ENCODE assay signal across 1 cellular context in the genomic region with DNA sequence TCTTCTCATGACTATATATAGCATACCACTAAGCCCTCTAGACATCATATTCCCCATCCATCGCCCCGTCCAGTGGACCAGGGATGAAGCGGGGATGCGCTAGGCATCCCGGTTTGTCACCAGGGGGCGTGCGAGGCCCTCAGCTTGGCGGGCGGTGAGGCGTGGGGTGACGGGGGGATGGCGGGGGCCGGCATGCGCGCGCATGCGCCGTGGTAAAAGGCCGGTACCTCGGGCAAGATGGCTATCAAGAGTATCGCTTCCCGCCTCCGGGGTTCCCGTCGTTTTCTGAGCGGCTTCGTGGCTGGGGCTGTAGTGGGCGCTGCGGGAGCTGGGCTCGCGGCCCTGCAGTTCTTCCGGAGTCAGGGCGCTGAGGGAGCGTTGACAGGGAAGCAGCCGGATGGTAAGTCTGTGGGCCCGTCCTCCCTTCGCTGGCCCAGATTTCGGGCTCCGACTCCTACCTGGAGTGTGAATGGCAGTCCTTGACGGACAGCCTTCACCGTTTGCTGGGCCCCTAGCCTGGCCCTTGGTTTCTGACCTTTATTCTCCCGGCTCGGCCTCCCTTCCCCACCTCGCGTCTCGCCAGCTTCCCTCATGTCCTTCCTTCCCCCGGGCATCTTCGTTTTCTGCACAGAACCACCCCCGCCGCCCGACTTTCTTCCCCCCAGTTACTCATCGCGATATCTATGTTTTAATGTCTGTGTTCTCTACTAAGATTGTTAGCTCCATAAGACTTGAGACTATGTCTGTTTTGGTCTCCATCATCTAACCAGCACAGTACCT.
A peak's percentile ranks its signal among the peaks of the same experiment; 100 is the strongest.
TF ChIP-seq lines count a peak whose summit lies in the region.

A gene with protein sequence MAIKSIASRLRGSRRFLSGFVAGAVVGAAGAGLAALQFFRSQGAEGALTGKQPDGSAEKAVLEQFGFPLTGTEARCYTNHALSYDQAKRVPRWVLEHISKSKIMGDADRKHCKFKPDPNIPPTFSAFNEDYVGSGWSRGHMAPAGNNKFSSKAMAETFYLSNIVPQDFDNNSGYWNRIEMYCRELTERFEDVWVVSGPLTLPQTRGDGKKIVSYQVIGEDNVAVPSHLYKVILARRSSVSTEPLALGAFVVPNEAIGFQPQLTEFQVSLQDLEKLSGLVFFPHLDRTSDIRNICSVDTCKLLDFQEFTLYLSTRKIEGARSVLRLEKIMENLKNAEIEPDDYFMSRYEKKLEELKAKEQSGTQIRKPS (plus strand): TSS at position 210 of the 780 bp plus-strand sequence. CDS start 28 bp downstream, at position 238.

TF ChIP-seq in HepG2, 621 proteins besides CTCF, POLR2A, EP300 and RAD21 (continued from another document and continues in another):
- TF ChIP-seq, protein P1, sequence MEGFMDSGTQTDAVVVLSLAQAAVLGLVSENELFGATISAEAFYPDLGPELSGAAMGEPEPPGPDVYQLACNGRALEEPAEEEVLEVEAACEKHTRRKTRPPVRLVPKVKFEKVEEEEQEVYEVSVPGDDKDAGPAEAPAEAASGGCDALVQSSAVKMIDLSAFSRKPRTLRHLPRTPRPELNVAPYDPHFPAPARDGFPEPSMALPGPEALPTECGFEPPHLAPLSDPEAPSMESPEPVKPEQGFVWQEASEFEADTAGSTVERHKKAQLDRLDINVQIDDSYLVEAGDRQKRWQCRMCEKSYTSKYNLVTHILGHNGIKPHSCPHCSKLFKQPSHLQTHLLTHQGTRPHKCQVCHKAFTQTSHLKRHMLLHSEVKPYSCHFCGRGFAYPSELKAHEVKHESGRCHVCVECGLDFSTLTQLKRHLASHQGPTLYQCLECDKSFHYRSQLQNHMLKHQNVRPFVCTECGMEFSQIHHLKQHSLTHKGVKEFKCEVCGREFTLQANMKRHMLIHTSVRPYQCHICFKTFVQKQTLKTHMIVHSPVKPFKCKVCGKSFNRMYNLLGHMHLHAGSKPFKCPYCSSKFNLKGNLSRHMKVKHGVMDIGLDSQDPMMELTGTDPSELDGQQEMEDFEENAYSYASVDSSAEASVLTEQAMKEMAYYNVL (CRISPR knock-in tag; IDR thresholded peaks at IDR 0.05; ENCODE audit: borderline replicate concordance) = 0 out of 2 replicates have a peak, but pooled peaks have one; percentile 36
- TF ChIP-seq YEATS2 (CRISPR knock-in tag; IDR thresholded peaks at IDR 0.05; ENCODE audit: borderline replicate concordance) = peak; percentile 56; the same call in 1 of the 2 replicates
- TF ChIP-seq ZNF850 (CRISPR knock-in tag; conservative IDR thresholded peaks at IDR 0.05) = no peak
- no peak for TF ChIP-seq ZNF33B (CRISPR knock-in tag; IDR thresholded peaks at IDR 0.05)
- no peak for TF ChIP-seq ZNF333 (CRISPR knock-in tag; IDR thresholded peaks at IDR 0.05; ENCODE audit: borderline replicate concordance)
- TF ChIP-seq SP5 (CRISPR knock-in tag; IDR thresholded peaks at IDR 0.05; ENCODE audit: borderline replicate concordance, low read depth) = no peak
- no peak for TF ChIP-seq RAD51 (IDR thresholded peaks at IDR 0.05; ENCODE audit: borderline replicate concordance)
- TF ChIP-seq, protein P2, sequence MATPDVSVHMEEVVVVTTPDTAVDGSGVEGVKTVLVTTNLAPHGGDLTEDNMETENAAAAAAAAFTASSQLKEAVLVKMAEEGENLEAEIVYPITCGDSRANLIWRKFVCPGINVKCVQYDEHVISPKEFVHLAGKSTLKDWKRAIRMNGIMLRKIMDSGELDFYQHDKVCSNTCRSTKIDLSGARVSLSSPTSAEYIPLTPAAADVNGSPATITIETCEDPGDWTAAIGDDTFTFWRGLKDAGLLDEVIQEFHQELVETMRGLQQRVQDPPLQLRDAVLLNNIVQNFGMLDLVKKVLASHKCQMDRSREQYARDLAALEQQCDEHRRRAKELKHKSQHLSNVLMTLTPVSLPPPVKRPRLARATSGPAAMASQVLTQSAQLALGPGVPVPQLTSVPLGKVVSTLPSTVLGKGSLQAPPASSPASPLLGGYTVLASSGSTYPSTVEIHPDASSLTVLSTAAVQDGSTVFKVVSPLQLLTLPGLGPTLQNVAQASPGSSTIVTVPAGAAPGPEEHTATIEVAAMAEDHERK (CRISPR knock-in tag; IDR thresholded peaks at IDR 0.05; ENCODE audit: low read depth) = no peak
- TF ChIP-seq HNRNPLL (IDR thresholded peaks at IDR 0.05; ENCODE audit: low read depth, low read length, poor library complexity, severe bottlenecking) = peak; percentile 71
- TF ChIP-seq ZNF556 (CRISPR knock-in tag; IDR thresholded peaks at IDR 0.05; ENCODE audit: borderline replicate concordance) = no peak
- TF ChIP-seq YEATS4 (CRISPR knock-in tag; IDR thresholded peaks at IDR 0.05; ENCODE audit: borderline replicate concordance) = peak; percentile 65
- TF ChIP-seq ZNF563 (CRISPR knock-in tag; IDR thresholded peaks at IDR 0.05) = 0 out of 2 replicates have a peak, but pooled peaks have one; percentile 27
- TF ChIP-seq, protein P3, sequence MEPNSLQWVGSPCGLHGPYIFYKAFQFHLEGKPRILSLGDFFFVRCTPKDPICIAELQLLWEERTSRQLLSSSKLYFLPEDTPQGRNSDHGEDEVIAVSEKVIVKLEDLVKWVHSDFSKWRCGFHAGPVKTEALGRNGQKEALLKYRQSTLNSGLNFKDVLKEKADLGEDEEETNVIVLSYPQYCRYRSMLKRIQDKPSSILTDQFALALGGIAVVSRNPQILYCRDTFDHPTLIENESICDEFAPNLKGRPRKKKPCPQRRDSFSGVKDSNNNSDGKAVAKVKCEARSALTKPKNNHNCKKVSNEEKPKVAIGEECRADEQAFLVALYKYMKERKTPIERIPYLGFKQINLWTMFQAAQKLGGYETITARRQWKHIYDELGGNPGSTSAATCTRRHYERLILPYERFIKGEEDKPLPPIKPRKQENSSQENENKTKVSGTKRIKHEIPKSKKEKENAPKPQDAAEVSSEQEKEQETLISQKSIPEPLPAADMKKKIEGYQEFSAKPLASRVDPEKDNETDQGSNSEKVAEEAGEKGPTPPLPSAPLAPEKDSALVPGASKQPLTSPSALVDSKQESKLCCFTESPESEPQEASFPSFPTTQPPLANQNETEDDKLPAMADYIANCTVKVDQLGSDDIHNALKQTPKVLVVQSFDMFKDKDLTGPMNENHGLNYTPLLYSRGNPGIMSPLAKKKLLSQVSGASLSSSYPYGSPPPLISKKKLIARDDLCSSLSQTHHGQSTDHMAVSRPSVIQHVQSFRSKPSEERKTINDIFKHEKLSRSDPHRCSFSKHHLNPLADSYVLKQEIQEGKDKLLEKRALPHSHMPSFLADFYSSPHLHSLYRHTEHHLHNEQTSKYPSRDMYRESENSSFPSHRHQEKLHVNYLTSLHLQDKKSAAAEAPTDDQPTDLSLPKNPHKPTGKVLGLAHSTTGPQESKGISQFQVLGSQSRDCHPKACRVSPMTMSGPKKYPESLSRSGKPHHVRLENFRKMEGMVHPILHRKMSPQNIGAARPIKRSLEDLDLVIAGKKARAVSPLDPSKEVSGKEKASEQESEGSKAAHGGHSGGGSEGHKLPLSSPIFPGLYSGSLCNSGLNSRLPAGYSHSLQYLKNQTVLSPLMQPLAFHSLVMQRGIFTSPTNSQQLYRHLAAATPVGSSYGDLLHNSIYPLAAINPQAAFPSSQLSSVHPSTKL (CRISPR knock-in tag; IDR thresholded peaks at IDR 0.05) = peak; percentile 24; the same call in 1 of the 2 replicates
- TF ChIP-seq ZNF703 (CRISPR knock-in tag; IDR thresholded peaks at IDR 0.05; ENCODE audit: borderline replicate concordance) = no peak
- TF ChIP-seq ZNF20 (CRISPR knock-in tag; IDR thresholded peaks at IDR 0.05) = no peak
- no peak for TF ChIP-seq RBAK (CRISPR knock-in tag; IDR thresholded peaks at IDR 0.05)
- 0 out of 2 replicates have a peak, but pooled peaks have one; percentile 17 for TF ChIP-seq FOXK1 (CRISPR knock-in tag; IDR thresholded peaks at IDR 0.05; ENCODE audit: borderline replicate concordance, low read depth)
- TF ChIP-seq FOXO1 (CRISPR knock-in tag; IDR thresholded peaks at IDR 0.05) = no peak
- TF ChIP-seq, protein P4, sequence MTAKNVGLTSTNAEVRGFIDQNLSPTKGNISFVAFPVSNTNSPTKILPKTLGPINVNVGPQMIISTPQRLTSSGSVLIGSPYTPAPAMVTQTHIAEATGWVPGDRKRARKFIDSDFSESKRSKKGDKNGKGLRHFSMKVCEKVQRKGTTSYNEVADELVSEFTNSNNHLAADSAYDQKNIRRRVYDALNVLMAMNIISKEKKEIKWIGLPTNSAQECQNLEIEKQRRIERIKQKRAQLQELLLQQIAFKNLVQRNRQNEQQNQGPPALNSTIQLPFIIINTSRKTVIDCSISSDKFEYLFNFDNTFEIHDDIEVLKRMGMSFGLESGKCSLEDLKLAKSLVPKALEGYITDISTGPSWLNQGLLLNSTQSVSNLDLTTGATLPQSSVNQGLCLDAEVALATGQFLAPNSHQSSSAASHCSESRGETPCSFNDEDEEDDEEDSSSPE (CRISPR knock-in tag; IDR thresholded peaks at IDR 0.05) = peak; percentile 87
- peak; percentile 91 for TF ChIP-seq SRY (CRISPR knock-in tag; IDR thresholded peaks at IDR 0.05)
- TF ChIP-seq ARNTL (CRISPR knock-in tag; IDR thresholded peaks at IDR 0.05) = no peak
- TF ChIP-seq ATAD3A (CRISPR knock-in tag; IDR thresholded peaks at IDR 0.05) = no peak
- TF ChIP-seq BRCA1 (CRISPR knock-in tag; IDR thresholded peaks at IDR 0.05) = peak; percentile 60; the same call in 1 of the 2 replicates
- TF ChIP-seq ZNF709 (CRISPR knock-in tag; IDR thresholded peaks at IDR 0.05) = 0 out of 2 replicates have a peak, but pooled peaks have one; percentile 44
- peak; percentile 67 for TF ChIP-seq CCDC6 (CRISPR knock-in tag; IDR thresholded peaks at IDR 0.05)
- TF ChIP-seq ZBTB20 (CRISPR knock-in tag; IDR thresholded peaks at IDR 0.05; ENCODE audit: borderline replicate concordance, low read depth) = peak; percentile 71; the same call in 1 of the 2 replicates
- 0 out of 2 replicates have a peak, but pooled peaks have one; percentile 28 for TF ChIP-seq ZNF543 (CRISPR knock-in tag; IDR thresholded peaks at IDR 0.05)
- TF ChIP-seq, protein P5, sequence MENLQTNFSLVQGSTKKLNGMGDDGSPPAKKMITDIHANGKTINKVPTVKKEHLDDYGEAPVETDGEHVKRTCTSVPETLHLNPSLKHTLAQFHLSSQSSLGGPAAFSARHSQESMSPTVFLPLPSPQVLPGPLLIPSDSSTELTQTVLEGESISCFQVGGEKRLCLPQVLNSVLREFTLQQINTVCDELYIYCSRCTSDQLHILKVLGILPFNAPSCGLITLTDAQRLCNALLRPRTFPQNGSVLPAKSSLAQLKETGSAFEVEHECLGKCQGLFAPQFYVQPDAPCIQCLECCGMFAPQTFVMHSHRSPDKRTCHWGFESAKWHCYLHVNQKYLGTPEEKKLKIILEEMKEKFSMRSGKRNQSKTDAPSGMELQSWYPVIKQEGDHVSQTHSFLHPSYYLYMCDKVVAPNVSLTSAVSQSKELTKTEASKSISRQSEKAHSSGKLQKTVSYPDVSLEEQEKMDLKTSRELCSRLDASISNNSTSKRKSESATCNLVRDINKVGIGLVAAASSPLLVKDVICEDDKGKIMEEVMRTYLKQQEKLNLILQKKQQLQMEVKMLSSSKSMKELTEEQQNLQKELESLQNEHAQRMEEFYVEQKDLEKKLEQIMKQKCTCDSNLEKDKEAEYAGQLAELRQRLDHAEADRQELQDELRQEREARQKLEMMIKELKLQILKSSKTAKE (CRISPR knock-in tag; IDR thresholded peaks at IDR 0.05; ENCODE audit: borderline replicate concordance) = no peak
- TF ChIP-seq, protein P6, sequence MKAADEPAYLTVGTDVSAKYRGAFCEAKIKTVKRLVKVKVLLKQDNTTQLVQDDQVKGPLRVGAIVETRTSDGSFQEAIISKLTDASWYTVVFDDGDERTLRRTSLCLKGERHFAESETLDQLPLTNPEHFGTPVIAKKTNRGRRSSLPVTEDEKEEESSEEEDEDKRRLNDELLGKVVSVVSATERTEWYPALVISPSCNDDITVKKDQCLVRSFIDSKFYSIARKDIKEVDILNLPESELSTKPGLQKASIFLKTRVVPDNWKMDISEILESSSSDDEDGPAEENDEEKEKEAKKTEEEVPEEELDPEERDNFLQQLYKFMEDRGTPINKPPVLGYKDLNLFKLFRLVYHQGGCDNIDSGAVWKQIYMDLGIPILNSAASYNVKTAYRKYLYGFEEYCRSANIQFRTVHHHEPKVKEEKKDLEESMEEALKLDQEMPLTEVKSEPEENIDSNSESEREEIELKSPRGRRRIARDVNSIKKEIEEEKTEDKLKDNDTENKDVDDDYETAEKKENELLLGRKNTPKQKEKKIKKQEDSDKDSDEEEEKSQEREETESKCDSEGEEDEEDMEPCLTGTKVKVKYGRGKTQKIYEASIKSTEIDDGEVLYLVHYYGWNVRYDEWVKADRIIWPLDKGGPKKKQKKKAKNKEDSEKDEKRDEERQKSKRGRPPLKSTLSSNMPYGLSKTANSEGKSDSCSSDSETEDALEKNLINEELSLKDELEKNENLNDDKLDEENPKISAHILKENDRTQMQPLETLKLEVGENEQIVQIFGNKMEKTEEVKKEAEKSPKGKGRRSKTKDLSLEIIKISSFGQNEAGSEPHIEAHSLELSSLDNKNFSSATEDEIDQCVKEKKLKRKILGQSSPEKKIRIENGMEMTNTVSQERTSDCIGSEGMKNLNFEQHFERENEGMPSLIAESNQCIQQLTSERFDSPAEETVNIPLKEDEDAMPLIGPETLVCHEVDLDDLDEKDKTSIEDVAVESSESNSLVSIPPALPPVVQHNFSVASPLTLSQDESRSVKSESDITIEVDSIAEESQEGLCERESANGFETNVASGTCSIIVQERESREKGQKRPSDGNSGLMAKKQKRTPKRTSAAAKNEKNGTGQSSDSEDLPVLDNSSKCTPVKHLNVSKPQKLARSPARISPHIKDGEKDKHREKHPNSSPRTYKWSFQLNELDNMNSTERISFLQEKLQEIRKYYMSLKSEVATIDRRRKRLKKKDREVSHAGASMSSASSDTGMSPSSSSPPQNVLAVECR (CRISPR knock-in tag; IDR thresholded peaks at IDR 0.05; ENCODE audit: borderline replicate concordance) = peak; percentile 74
- TF ChIP-seq, protein P7, sequence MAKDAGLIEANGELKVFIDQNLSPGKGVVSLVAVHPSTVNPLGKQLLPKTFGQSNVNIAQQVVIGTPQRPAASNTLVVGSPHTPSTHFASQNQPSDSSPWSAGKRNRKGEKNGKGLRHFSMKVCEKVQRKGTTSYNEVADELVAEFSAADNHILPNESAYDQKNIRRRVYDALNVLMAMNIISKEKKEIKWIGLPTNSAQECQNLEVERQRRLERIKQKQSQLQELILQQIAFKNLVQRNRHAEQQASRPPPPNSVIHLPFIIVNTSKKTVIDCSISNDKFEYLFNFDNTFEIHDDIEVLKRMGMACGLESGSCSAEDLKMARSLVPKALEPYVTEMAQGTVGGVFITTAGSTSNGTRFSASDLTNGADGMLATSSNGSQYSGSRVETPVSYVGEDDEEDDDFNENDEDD (CRISPR knock-in tag; IDR thresholded peaks at IDR 0.05; ENCODE audit: borderline replicate concordance) = peak; percentile 87
- TF ChIP-seq ETV5 (CRISPR knock-in tag; IDR thresholded peaks at IDR 0.05; ENCODE audit: borderline replicate concordance) = peak; percentile 65; the same call in 1 of the 2 replicates
- TF ChIP-seq MTF1 (CRISPR knock-in tag; IDR thresholded peaks at IDR 0.05) = no peak
- TF ChIP-seq, protein P8, sequence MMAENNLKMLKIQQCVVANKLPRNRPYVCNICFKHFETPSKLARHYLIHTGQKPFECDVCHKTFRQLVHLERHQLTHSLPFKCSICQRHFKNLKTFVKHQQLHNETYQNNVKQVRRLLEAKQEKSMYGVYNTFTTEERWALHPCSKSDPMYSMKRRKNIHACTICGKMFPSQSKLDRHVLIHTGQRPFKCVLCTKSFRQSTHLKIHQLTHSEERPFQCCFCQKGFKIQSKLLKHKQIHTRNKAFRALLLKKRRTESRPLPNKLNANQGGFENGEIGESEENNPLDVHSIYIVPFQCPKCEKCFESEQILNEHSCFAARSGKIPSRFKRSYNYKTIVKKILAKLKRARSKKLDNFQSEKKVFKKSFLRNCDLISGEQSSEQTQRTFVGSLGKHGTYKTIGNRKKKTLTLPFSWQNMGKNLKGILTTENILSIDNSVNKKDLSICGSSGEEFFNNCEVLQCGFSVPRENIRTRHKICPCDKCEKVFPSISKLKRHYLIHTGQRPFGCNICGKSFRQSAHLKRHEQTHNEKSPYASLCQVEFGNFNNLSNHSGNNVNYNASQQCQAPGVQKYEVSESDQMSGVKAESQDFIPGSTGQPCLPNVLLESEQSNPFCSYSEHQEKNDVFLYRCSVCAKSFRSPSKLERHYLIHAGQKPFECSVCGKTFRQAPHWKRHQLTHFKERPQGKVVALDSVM (CRISPR knock-in tag; IDR thresholded peaks at IDR 0.05) = peak; percentile 63
- no peak for TF ChIP-seq ONECUT2 (CRISPR knock-in tag; IDR thresholded peaks at IDR 0.05)
- TF ChIP-seq ARNT (IDR thresholded peaks at IDR 0.05) = no peak
